ENCODE assay signal across 14 cellular contexts in genomic region chr5:172776235-172776594, GRCh38. TPM values are rescaled to one million over a fixed set of nuclear protein-coding genes. Genes with fewer than 3 reads are reported as not detected.
DNase-seq lines count a peak whose midpoint lies in the region; ATAC-seq, FAIRE-seq and TF ChIP-seq lines count a peak whose summit lies in the region.
"Had no signal": no experiment of that assay in that cellular context is flagged by ENCODE, and none has a peak within 500 bp of the region (broad histone marks: within the 10 kb centered on the region; RNA-seq: fewer than 3 reads in every experiment).

No MANE protein-coding gene starts in this region.

- peaks cover 68% of the 10 kb centered on the region for H3K4me1 Mint-ChIP-seq in MCF 10A (ENCODE audit: insufficient read depth, unreplicated experiment)
- H3K4me1 Mint-ChIP-seq in memory B cell: peaks cover 21% of the 10 kb centered on the region

- DNase-seq in LNCaP clone FGC (ENCODE audit: low read depth): peak; percentile 89
- peak; percentile 43 for DNase-seq in MCF 10A (ENCODE audit: unreplicated experiment)
- no peak for DNase-seq in memory B cell (ENCODE audit: low spot score in 2 of 2)
- no peak for DNase-seq in tibial artery
- DNase-seq in NCI-H1105 (lab: John Stamatoyannopoulos, UW): no peak
- no peak for DNase-seq in HTR-8/SVneo (ENCODE audit: insufficient read length, low spot score)
- DNase-seq: activated CD8-positive, alpha-beta T cell treated with anti-CD3 and anti-CD28 coated beads, Interleukin-2, amount 10 ng/mL, durations not matched to agents 7 days and 5 days; activated naive CD4-positive, alpha-beta T cell treated with anti-CD3 and anti-CD28 coated beads, Interleukin-2, amount 50 U/mL, for 16 hours; DMS79 treated with DMSO at 0.1 percent for 48 hours; dorsolateral prefrontal cortex; NCI-H2107; substantia nigra had no signal

- H3K36me3 ChIP-seq in tibial artery: no peaks in the 10 kb centered on the region

- H3K27ac ChIP-seq in tibial artery: peak overlapping the region; percentile 96 to 98

- peaks cover 30% of the 10 kb centered on the region for H3K36me3 Mint-ChIP-seq in MCF 10A (ENCODE audit: insufficient read depth, unreplicated experiment)
- H3K36me3 Mint-ChIP-seq in memory B cell: no peaks in the 10 kb centered on the region

- BruUV-seq in MCF 10A (replicated peaks; lab: Mats Ljungman, UMichigan): no TSS peak

- H3K27me3 ChIP-seq in tibial artery: no peaks in the 10 kb centered on the region
- H3K27me3 ChIP-seq: dorsolateral prefrontal cortex had no signal

- POLR2A ChIA-PET in MCF 10A (lab: Yijun Ruan, JAX): interaction anchor here (0.6 to 22.0 kb wide), 19 partner anchors 8 to 1089 kb away, joined by 3 to 1263 read pairs (median 14); partner anchors contain the start of genes ATP6V0E1, DUSP1, ERGIC1 and RPL26L1

- H3K4me1 ChIP-seq in tibial artery: peaks cover 8 to 71% (median 34%) of the 10 kb centered on the region in 4 donors

- ATAC-seq in memory B cell (ENCODE audit: low read depth) (no peak), GM18861 (IDR thresholded peaks at IDR 0.05; ENCODE audit: unreplicated experiment) (no peak)
- ATAC-seq: activated CD8-positive, alpha-beta T cell treated with anti-CD3 and anti-CD28 coated beads, Interleukin-2, amount 10 ng/mL, durations not matched to agents 7 days and 5 days had no signal

- H3K4me3 ChIP-seq in LNCaP clone FGC (ENCODE audit: low read depth, low read length) (no peak overlapping the region), tibial artery (no peak overlapping the region)
- H3K4me3 ChIP-seq: dorsolateral prefrontal cortex had no signal

- TF ChIP-seq CTCF in LNCaP clone FGC (IDR thresholded peaks at IDR 0.05; ENCODE audit: control insufficient read depth, extremely low read depth, insufficient read depth): no peak
- TF ChIP-seq CTCF in MCF 10A (IDR thresholded peaks at IDR 0.05; ENCODE audit: unreplicated experiment): no peak
- TF ChIP-seq CTCF in tibial artery (IDR thresholded peaks at IDR 0.05): no peak

- CTCF ChIA-PET in MCF 10A (lab: Yijun Ruan, JAX): interaction anchor here (0.6 to 10.6 kb wide), 8 partner anchors 23 to 1107 kb away, joined by 3 to 83 read pairs (median 8); no protein-coding TSS in a partner anchor

- H3K9me3 Mint-ChIP-seq in MCF 10A (ENCODE audit: unreplicated experiment) (no peaks in the 10 kb centered on the region), memory B cell (no peaks in the 10 kb centered on the region)

- H3K9me3 ChIP-seq in tibial artery: no peaks in the 10 kb centered on the region

- H3K4me3 Mint-ChIP-seq in MCF 10A (ENCODE audit: unreplicated experiment): peak overlapping the region; percentile 41
- no peak overlapping the region for H3K4me3 Mint-ChIP-seq in memory B cell
- H3K4me3 Mint-ChIP-seq: activated CD8-positive, alpha-beta T cell treated with anti-CD3 and anti-CD28 coated beads, Interleukin-2, amount 10 ng/mL, durations not matched to agents 7 days and 5 days had no signal

- H3K27me3 Mint-ChIP-seq in MCF 10A (ENCODE audit: insufficient read depth, unreplicated experiment) (no peaks in the 10 kb centered on the region), memory B cell (no peaks in the 10 kb centered on the region)

- no peak for FAIRE-seq in HTR-8/SVneo (lab: Jason Lieb, UNC)
- FAIRE-seq: H54 had no signal

- intact Hi-C loops in MCF 10A (cut with micrococcal nuclease) (no loop called here), tibial artery (cut with DNase I; ENCODE audit: low total_unique reads) (no loop called here)

- peak overlapping the region; percentile 99 for H3K27ac Mint-ChIP-seq in MCF 10A (ENCODE audit: low read depth, unreplicated experiment)
- peak overlapping the region; percentile 98 for H3K27ac Mint-ChIP-seq in memory B cell

RNA-seq across cellular contexts. Expression of gene DUSP1, which starts 5.2 kb away (rescaled TPM):
- 594 and 611 TPM in 2 replicates for total RNA-seq in MCF 10A (2022)

RNA-seq across cellular contexts. Expression of gene ERGIC1, which starts 57.8 kb away (rescaled TPM):
- 257 and 292 TPM in 2 replicates for total RNA-seq in MCF 10A (2022)

Comparison
In these comparisons a context has a peak if more than half of its experiments do, and no peak if none do; other contexts are left out.
1. DNase-seq: peak in LNCaP clone FGC (single experiment) and MCF 10A (single experiment); none in memory B cell (0 of 2), tibial artery (0 of 2), NCI-H1105 (single experiment) and HTR-8/SVneo (single experiment).